2 cellular contexts compared by ENCODE assay signal in genomic region chr4:147136308-147136707, GRCh38.
A peak's percentile ranks its signal among the peaks of the same experiment; 100 is the strongest.
TF ChIP-seq lines count a peak whose summit lies in the region.

No MANE protein-coding gene starts in this region.

TF ChIP-seq in liver, 16 proteins besides CTCF, POLR2A, EP300 and RAD21 (continued from another document):
- TF ChIP-seq REST (IDR thresholded peaks at IDR 0.05), result no peak
- TF ChIP-seq FOXA2 (IDR thresholded peaks at IDR 0.05), result no peak
- no peak for TF ChIP-seq EGR1 (IDR thresholded peaks at IDR 0.05; ENCODE audit: low read depth in 2 of 2)
- TF ChIP-seq SP1 (IDR thresholded peaks at IDR 0.05), result peak; percentile 23
- TF ChIP-seq, protein P1, sequence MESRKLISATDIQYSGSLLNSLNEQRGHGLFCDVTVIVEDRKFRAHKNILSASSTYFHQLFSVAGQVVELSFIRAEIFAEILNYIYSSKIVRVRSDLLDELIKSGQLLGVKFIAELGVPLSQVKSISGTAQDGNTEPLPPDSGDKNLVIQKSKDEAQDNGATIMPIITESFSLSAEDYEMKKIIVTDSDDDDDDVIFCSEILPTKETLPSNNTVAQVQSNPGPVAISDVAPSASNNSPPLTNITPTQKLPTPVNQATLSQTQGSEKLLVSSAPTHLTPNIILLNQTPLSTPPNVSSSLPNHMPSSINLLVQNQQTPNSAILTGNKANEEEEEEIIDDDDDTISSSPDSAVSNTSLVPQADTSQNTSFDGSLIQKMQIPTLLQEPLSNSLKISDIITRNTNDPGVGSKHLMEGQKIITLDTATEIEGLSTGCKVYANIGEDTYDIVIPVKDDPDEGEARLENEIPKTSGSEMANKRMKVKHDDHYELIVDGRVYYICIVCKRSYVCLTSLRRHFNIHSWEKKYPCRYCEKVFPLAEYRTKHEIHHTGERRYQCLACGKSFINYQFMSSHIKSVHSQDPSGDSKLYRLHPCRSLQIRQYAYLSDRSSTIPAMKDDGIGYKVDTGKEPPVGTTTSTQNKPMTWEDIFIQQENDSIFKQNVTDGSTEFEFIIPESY (IDR thresholded peaks at IDR 0.05), result peak; percentile 23
- no peak for TF ChIP-seq JUND (IDR thresholded peaks at IDR 0.05)
- TF ChIP-seq FOXA1 (IDR thresholded peaks at IDR 0.05), result no peak
- no peak for TF ChIP-seq HNF4A (conservative IDR thresholded peaks at IDR 0.05)
- no peak for TF ChIP-seq HNF4G (IDR thresholded peaks at IDR 0.05)
- no peak for TF ChIP-seq TAF1 (conservative IDR thresholded peaks at IDR 0.05)
- TF ChIP-seq RXRA (IDR thresholded peaks at IDR 0.05), result peak; percentile 34 to 75
- no peak for TF ChIP-seq YY1 (IDR thresholded peaks at IDR 0.05)
- TF ChIP-seq, protein P2, sequence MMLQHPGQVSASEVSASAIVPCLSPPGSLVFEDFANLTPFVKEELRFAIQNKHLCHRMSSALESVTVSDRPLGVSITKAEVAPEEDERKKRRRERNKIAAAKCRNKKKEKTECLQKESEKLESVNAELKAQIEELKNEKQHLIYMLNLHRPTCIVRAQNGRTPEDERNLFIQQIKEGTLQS (IDR thresholded peaks at IDR 0.05), result no peak

TF ChIP-seq in HepG2, 621 proteins besides CTCF, POLR2A, EP300 and RAD21 (continued from another document):
- TF ChIP-seq, protein P3, sequence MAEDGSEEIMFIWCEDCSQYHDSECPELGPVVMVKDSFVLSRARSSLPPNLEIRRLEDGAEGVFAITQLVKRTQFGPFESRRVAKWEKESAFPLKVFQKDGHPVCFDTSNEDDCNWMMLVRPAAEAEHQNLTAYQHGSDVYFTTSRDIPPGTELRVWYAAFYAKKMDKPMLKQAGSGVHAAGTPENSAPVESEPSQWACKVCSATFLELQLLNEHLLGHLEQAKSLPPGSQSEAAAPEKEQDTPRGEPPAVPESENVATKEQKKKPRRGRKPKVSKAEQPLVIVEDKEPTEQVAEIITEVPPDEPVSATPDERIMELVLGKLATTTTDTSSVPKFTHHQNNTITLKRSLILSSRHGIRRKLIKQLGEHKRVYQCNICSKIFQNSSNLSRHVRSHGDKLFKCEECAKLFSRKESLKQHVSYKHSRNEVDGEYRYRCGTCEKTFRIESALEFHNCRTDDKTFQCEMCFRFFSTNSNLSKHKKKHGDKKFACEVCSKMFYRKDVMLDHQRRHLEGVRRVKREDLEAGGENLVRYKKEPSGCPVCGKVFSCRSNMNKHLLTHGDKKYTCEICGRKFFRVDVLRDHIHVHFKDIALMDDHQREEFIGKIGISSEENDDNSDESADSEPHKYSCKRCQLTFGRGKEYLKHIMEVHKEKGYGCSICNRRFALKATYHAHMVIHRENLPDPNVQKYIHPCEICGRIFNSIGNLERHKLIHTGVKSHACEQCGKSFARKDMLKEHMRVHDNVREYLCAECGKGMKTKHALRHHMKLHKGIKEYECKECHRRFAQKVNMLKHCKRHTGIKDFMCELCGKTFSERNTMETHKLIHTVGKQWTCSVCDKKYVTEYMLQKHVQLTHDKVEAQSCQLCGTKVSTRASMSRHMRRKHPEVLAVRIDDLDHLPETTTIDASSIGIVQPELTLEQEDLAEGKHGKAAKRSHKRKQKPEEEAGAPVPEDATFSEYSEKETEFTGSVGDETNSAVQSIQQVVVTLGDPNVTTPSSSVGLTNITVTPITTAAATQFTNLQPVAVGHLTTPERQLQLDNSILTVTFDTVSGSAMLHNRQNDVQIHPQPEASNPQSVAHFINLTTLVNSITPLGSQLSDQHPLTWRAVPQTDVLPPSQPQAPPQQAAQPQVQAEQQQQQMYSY (CRISPR knock-in tag; IDR thresholded peaks at IDR 0.05), result no peak
- TF ChIP-seq KLF6 (CRISPR knock-in tag; IDR thresholded peaks at IDR 0.05) (no peak), ZNF672 (CRISPR knock-in tag; IDR thresholded peaks at IDR 0.05) (no peak), ERF (CRISPR knock-in tag; IDR thresholded peaks at IDR 0.05) (no peak), RCOR2 (CRISPR knock-in tag; IDR thresholded peaks at IDR 0.05) (no peak)
